In genomic region chr14:105528197-105528858, GRCh38 we compare ENCODE assay signal across 8 cellular contexts. TPM values are rescaled to one million over a fixed set of nuclear protein-coding genes. Genes with fewer than 3 reads are reported as not detected.
DNase-seq lines count a peak whose midpoint lies in the region; ATAC-seq, FAIRE-seq and TF ChIP-seq lines count a peak whose summit lies in the region.

No MANE protein-coding gene starts in this region.

- no peaks in the 10 kb centered on the region for H3K79me2 ChIP-seq in KMS-11 (ENCODE audit: insufficient read depth, low read depth)

- ATAC-seq in activated naive CD4-positive, alpha-beta T cell treated with anti-CD3 and anti-CD28 coated beads, Interleukin-2, amount 50 U/mL, for 72 hours, result peak; percentile 67 to 79
- ATAC-seq in Right ventricle myocardium inferior, result peak; percentile 81
- peak; percentile 82 to 91 (median 88) for ATAC-seq in pancreas
- no peak for ATAC-seq in HG03039 (IDR thresholded peaks at IDR 0.05; ENCODE audit: unreplicated experiment)

- H3K36me3 Mint-ChIP-seq in activated naive CD4-positive, alpha-beta T cell treated with anti-CD3 and anti-CD28 coated beads, Interleukin-2, amount 50 U/mL, for 72 hours, result peaks cover 0 to 5% of the 10 kb centered on the region in 2 donors

- no peak for FAIRE-seq in pancreas (lab: Jason Lieb, UNC)

- in situ Hi-C loops in G401 (cut with HindIII; ENCODE audit: low sequenced_read_pairs), result no loop called here

- H3K4me1 ChIP-seq in KMS-11 (ENCODE audit: low read depth, poor library complexity, severe bottlenecking), result peaks cover 11% of the 10 kb centered on the region
- H3K4me1 ChIP-seq in pancreas, result peaks cover 0 to 16% (median 0%) of the 10 kb centered on the region in 3 donors
- H3K4me1 ChIP-seq in testis, result peaks cover 22% of the 10 kb centered on the region

- H3K4me3 ChIP-seq in KMS-11 (IDR thresholded peaks at IDR 0.05; ENCODE audit: insufficient read depth, low read depth, low read length) (no peak overlapping the region), SK-N-MC (peak overlapping the region; percentile 81), pancreas (peak overlapping the region; percentile 21 to 71 (median 41)), testis (peak overlapping the region; percentile 56 to 71)

- peak overlapping the region; percentile 94 for H2AFZ ChIP-seq in KMS-11 (ENCODE audit: low read depth)

- no peaks in the 10 kb centered on the region for H4K20me1 ChIP-seq in KMS-11 (ENCODE audit: insufficient read depth)

- H3K27me3 ChIP-seq in KMS-11 (ENCODE audit: insufficient read depth, low read depth) (peaks cover 39% of the 10 kb centered on the region), pancreas (no peaks in the 10 kb centered on the region), testis (no peaks in the 10 kb centered on the region)

- peak; percentile 71 for TF ChIP-seq CTCF in KMS-11 (conservative IDR thresholded peaks at IDR 0.05; ENCODE audit: low read depth, low read length)
- TF ChIP-seq CTCF in pancreas (IDR thresholded peaks at IDR 0.05), result peak; percentile 79 to 91 (median 86)
- TF ChIP-seq CTCF in testis (IDR thresholded peaks at IDR 0.05), result peak; percentile 69 to 82 (median 80)

- H3K9me3 ChIP-seq in SK-N-MC (ENCODE audit: low read depth, low read length) (no peaks in the 10 kb centered on the region), pancreas (no peaks in the 10 kb centered on the region), testis (no peaks in the 10 kb centered on the region)

- H3K9me3 Mint-ChIP-seq in activated naive CD4-positive, alpha-beta T cell treated with anti-CD3 and anti-CD28 coated beads, Interleukin-2, amount 50 U/mL, for 72 hours, result no peaks in the 10 kb centered on the region

- peak overlapping the region in 1 of 2 donors; percentile 72 for H3K27ac Mint-ChIP-seq in activated naive CD4-positive, alpha-beta T cell treated with anti-CD3 and anti-CD28 coated beads, Interleukin-2, amount 50 U/mL, for 72 hours

- 2 to 4% methylated on average over 46 to 85 of the region's 85 CpGs for WGBS in pancreas, 2 donors
- 0 to 10% methylated on average over 2 to 45 of the region's 85 CpGs for WGBS in testis, 2 donors

- H3K4me2 ChIP-seq in KMS-11, result peak overlapping the region; percentile 68

- no peak for TF ChIP-seq POLR2A in testis (IDR thresholded peaks at IDR 0.05)

- H3K27ac ChIP-seq in KMS-11 (no peak overlapping the region), SK-N-MC (no peak overlapping the region), pancreas (peak overlapping the region; percentile 6 to 37 (median 28)), testis (peak overlapping the region in 1 of 2 donors; percentile 2)

- H3K9ac ChIP-seq in KMS-11 (peak overlapping the region; percentile 71), SK-N-MC (ENCODE audit: insufficient read length) (peak overlapping the region; percentile 75)

- H3K36me3 ChIP-seq in KMS-11 (ENCODE audit: insufficient read depth) (no peaks in the 10 kb centered on the region), SK-N-MC (ENCODE audit: insufficient read depth, low read length) (no peaks in the 10 kb centered on the region), pancreas (no peaks in the 10 kb centered on the region), testis (ENCODE audit: low read depth, missing control alignments) (no peaks in the 10 kb centered on the region)

- intact Hi-C loops in Right ventricle myocardium inferior (cut with DNase I), result loop anchor here (1.0 to 2.0 kb wide), 2 partner anchors 157 to 324 kb away; no protein-coding TSS in a partner anchor
- intact Hi-C loops in pancreas (cut with DNase I), result no loop called here
- intact Hi-C loops in testis (cut with DNase I; ENCODE audit: low total_unique reads), result loop anchor here (5.0 kb wide), 1 partner anchor 326 kb away; no protein-coding TSS in a partner anchor

- DNase-seq in G401 (ENCODE audit: low spot score) (peak; percentile 69), SK-N-MC (ENCODE audit: low read depth, low spot score) (no peak), Right ventricle myocardium inferior (ENCODE audit: missing footprints) (peak; percentile 89), pancreas (peak; percentile 70 to 94 (median 84)), testis (peak; percentile 75)
- peak; percentile 83 to 90 for DNase-seq in activated naive CD4-positive, alpha-beta T cell treated with anti-CD3 and anti-CD28 coated beads, Interleukin-2, amount 50 U/mL, for 72 hours (ENCODE audit: low spot score in 2 of 2)

RNA-seq across cellular contexts. Expression of gene TMEM121, which starts 1.9 kb away (rescaled TPM):
- total RNA-seq in G401 (2014; rRNA removed; shearing (Covaris generic)), result 23.8 and 39.1 TPM in 2 replicates
- total RNA-seq in activated naive CD4-positive, alpha-beta T cell treated with anti-CD3 and anti-CD28 coated beads, Interleukin-2, amount 50 U/mL, for 72 hours, result 10 to 100 TPM in 1 of 2 donors, 1 to 10 TPM in 1; 2.2 to 10.2 TPM
- 3.4 TPM for total RNA-seq in Right ventricle myocardium inferior
- total RNA-seq in pancreas, result 1 to 10 TPM in 5 of 6 donors, under 1 TPM in 1; 0.92 to 3.3 (median 1.8) TPM
- 1 to 10 TPM; 1.2 to 2.5 TPM for polyA plus RNA-seq in pancreas
- 1 to 10 TPM; 3.7 to 4.8 TPM for total RNA-seq in testis
- 1.4 TPM for polyA plus RNA-seq in testis (ENCODE audit: insufficient read depth, low read depth, low replicate concordance)

RNA-seq across cellular contexts. Expression of gene TEDC1, which starts 37.3 kb away (rescaled TPM):
- total RNA-seq in G401 (2014; rRNA removed; shearing (Covaris generic)), result 67.1 and 89.1 TPM in 2 replicates
- 10 to 100 TPM; 32.6 to 34.1 TPM for total RNA-seq in activated naive CD4-positive, alpha-beta T cell treated with anti-CD3 and anti-CD28 coated beads, Interleukin-2, amount 50 U/mL, for 72 hours
- 6.4 TPM for total RNA-seq in Right ventricle myocardium inferior
- total RNA-seq in pancreas, result 1 to 10 TPM; 2.0 to 5.2 (median 3.3) TPM
- 10 to 100 TPM; 18.1 to 21.5 TPM for polyA plus RNA-seq in pancreas
- total RNA-seq in testis, result 10 to 100 TPM; 16.4 to 16.7 TPM
- polyA plus RNA-seq in testis (ENCODE audit: insufficient read depth, low read depth, low replicate concordance), result 8.8 TPM

RNA-seq across cellular contexts. Expression of gene CRIP1, which starts 41.6 kb away (rescaled TPM):
- 8.6 TPM in 1 of 2 replicates, not detected in the other for total RNA-seq in G401 (2014; rRNA removed; shearing (Covaris generic))
- 100 to 1,000 TPM; 200 to 214 TPM for total RNA-seq in activated naive CD4-positive, alpha-beta T cell treated with anti-CD3 and anti-CD28 coated beads, Interleukin-2, amount 50 U/mL, for 72 hours
- total RNA-seq in Right ventricle myocardium inferior (82.0 TPM), pancreas (10 to 100 TPM in 1 of 6 donors, 1 to 10 TPM in 5; 2.4 to 14.0 (median 9.0) TPM), testis (1 to 10 TPM; 3.0 to 4.4 TPM)
- polyA plus RNA-seq in pancreas (10 to 100 TPM; 35.4 to 71.0 TPM), testis (ENCODE audit: insufficient read depth, low read depth, low replicate concordance) (154 TPM)

RNA-seq across cellular contexts. Expression of gene CRIP2, which starts 53.7 kb away (rescaled TPM):
- 184 and 209 TPM in 2 replicates for total RNA-seq in G401 (2014; rRNA removed; shearing (Covaris generic))
- total RNA-seq in activated naive CD4-positive, alpha-beta T cell treated with anti-CD3 and anti-CD28 coated beads, Interleukin-2, amount 50 U/mL, for 72 hours, result under 1 TPM; 0.27 to 0.34 TPM
- 1,081 TPM for total RNA-seq in Right ventricle myocardium inferior
- 10 to 100 TPM; 12.9 to 37.4 (median 24.3) TPM for total RNA-seq in pancreas
- polyA plus RNA-seq in pancreas, result 100 to 1,000 TPM in 1 of 2 donors, 10 to 100 TPM in 1; 99.5 to 223 TPM
- 100 to 1,000 TPM; 114 to 159 TPM for total RNA-seq in testis
- polyA plus RNA-seq in testis (ENCODE audit: insufficient read depth, low read depth, low replicate concordance), result 121 TPM

Comparison
In these comparisons a context has a peak if more than half of its experiments do, and no peak if none do; other contexts are left out.
1. H3K27ac ChIP-seq: peak in pancreas (4 of 4); none in KMS-11 (single experiment) and SK-N-MC (single experiment).
2. intact Hi-C loops: an anchor here in Right ventricle myocardium inferior (1.0 to 2.0 kb wide) and testis (5.0 kb wide); none called in pancreas.
3. Peak in every context shown above with its lines, with median percentiles within 50 percentile points of each other: CTCF ChIP-seq.